In genomic region chr3:47802734-47803477, GRCh38 we compare ENCODE assay signal across 8 cellular contexts. TPM values are rescaled to one million over a fixed set of nuclear protein-coding genes. Genes with fewer than 3 reads are reported as not detected.
DNase-seq lines count a peak whose midpoint lies in the region; ATAC-seq and TF ChIP-seq lines count a peak whose summit lies in the region.

DHX30 (plus strand) TSS chr3:47803138; CDS start chr3:47810684, 7,546 bp downstream.

- in situ Hi-C loops in Panc1 (cut with HindIII; ENCODE audit: low pct_unique_long_range_greater_than_20kb, low sequenced_read_pairs): no loop called here

- POLR2A ChIA-PET in Panc1 (lab: Charles Lee): no interaction called here

- H3K36me3 ChIP-seq in Panc1 (ENCODE audit: control insufficient read depth, insufficient read depth, low read length) (no peaks in the 10 kb centered on the region; the same call in 1 of the 2 replicates), muscle layer of duodenum (ENCODE audit: control insufficient read depth in 1 of 2, insufficient read depth in 2 of 2, low read length in 2 of 2) (no peaks in the 10 kb centered on the region)

- ATAC-seq in Panc1 (peak; percentile 98), esophagus mucosa (peak; percentile 89)

- H3K4me3 ChIP-seq in Panc1 (ENCODE audit: low read depth in 2 of 2, low read length in 2 of 2): peak within 1 kb of the TSS; percentile 75 to 86
- H3K4me3 ChIP-seq in muscle layer of duodenum (ENCODE audit: low read depth in 1 of 2, low read length in 2 of 2): peak within 1 kb of the TSS; percentile 86 to 88

- TF ChIP-seq CTCF in GM20000 (IDR thresholded peaks at IDR 0.05; ENCODE audit: extremely low read depth, missing control alignments): no peak
- TF ChIP-seq CTCF in Panc1 (IDR thresholded peaks at IDR 0.05): no peak

- intact Hi-C loops in Panc1 (cut with micrococcal nuclease; ENCODE audit: unreplicated experiment): no loop called here

- H3K9me3 ChIP-seq in Panc1 (ENCODE audit: control insufficient read depth, insufficient read depth, low read depth, low read length): no peaks in the 10 kb centered on the region
- no peaks in the 10 kb centered on the region for H3K9me3 ChIP-seq in muscle layer of duodenum (ENCODE audit: control insufficient read depth in 1 of 2, low read length in 2 of 2)

- no TSS peak for BruUV-seq in Panc1 (replicated peaks; lab: Mats Ljungman, UMichigan)

- DNase-seq in D341Med (ENCODE audit: low spot score) (peak; percentile 95), GM20000 (ENCODE audit: low spot score) (peak; percentile 97), HS-5 (ENCODE audit: low read depth) (peak; percentile 49), Panc1 (ENCODE audit: low read depth, low spot score) (no peak)
- DNase-seq in activated T-cell treated with anti-CD3 and anti-CD28 coated beads, Interleukin-2, amount 50 U/mL, for 48 hours: peak; percentile 89 to 91
- peak; percentile 72 for DNase-seq in stimulated activated CD8-positive, alpha-beta memory T cell treated with anti-CD3 and anti-CD28 coated beads, Interleukin-7, amount 100 ng/mL, for 24 hours (ENCODE audit: low read depth)

- H3K4me1 ChIP-seq in Panc1 (ENCODE audit: control insufficient read depth, insufficient read depth, low read length): peaks cover 6% of the 10 kb centered on the region; the same call in 1 of the 2 replicates
- H3K4me1 ChIP-seq in muscle layer of duodenum (ENCODE audit: control insufficient read depth in 1 of 2, insufficient read depth in 2 of 2, low read length in 2 of 2): peaks cover 5 to 17% of the 10 kb centered on the region in 2 donors

- H3K27me3 ChIP-seq in Panc1 (ENCODE audit: control insufficient read depth, insufficient read depth, low read length) (no peaks in the 10 kb centered on the region), muscle layer of duodenum (ENCODE audit: low read depth, low read length) (no peaks in the 10 kb centered on the region)

- CTCF ChIA-PET in Panc1 (lab: Charles Lee): no interaction called here

- H3K27ac ChIP-seq in Panc1 (ENCODE audit: low read length): peak within 1 kb of the TSS; percentile 91
- peak within 1 kb of the TSS; percentile 91 for H3K27ac ChIP-seq in muscle layer of duodenum (ENCODE audit: low read length)

RNA-seq across cellular contexts. Expression of gene DHX30, which starts in this region (rescaled TPM):
- total RNA-seq in Panc1 (2021; ENCODE audit: unreplicated experiment): 65.1 TPM
- polyA plus RNA-seq in Panc1 (2012; ENCODE audit: insufficient read length): 67.2 TPM
- total RNA-seq in esophagus mucosa: 31.4 TPM
